27 cellular contexts compared by ENCODE assay signal in the genomic region with DNA sequence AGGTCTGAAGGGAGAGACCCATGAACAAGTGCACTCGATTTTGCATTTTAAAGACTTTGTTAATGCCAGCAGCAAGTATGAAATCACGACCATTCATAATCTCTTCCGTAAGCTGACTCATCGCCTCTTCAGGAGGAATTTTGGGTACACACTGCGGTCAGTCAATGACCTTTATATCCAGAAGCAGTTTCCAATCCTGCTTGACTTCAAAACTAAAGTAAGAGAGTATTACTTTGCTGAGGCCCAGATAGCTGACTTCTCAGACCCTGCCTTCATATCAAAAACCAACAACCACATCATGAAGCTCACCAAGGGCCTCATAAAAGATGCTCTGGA. TPM values are rescaled to one million over a fixed set of nuclear protein-coding genes. Genes with fewer than 3 reads are reported as not detected.
DNase-seq lines count a peak whose midpoint lies in the region; ATAC-seq and TF ChIP-seq lines count a peak whose summit lies in the region.
"Had no signal": no experiment of that assay in that cellular context is flagged by ENCODE, and none has a peak within 500 bp of the region (broad histone marks: within the 10 kb centered on the region; RNA-seq: fewer than 3 reads in every experiment).

No MANE protein-coding gene starts in this region.

- H3K36me3 Mint-ChIP-seq in naive thymus-derived CD8-positive, alpha-beta T cell = peaks cover 0 to 64% (median 11%) of the 10 kb centered on the region in 3 donors
- no peaks in the 10 kb centered on the region for H3K36me3 Mint-ChIP-seq in activated CD8-positive, alpha-beta memory T cell treated with anti-CD3 and anti-CD28 coated beads, Interleukin-2, amount 10 ng/mL, durations not matched to agents 7 days and 5 days

- no peaks in the 10 kb centered on the region for H3K36me3 ChIP-seq in PC-9 (ENCODE audit: low read depth)
- H3K36me3 ChIP-seq: SJCRH30 had no signal

- peaks cover 28% of the 10 kb centered on the region for H3F3A ChIP-seq in PC-9 (ENCODE audit: insufficient read depth, low read depth)

- no peak overlapping the region for H3K4me3 Mint-ChIP-seq in naive thymus-derived CD8-positive, alpha-beta T cell
- H3K4me3 Mint-ChIP-seq in activated CD8-positive, alpha-beta memory T cell treated with anti-CD3 and anti-CD28 coated beads, Interleukin-2, amount 10 ng/mL, durations not matched to agents 7 days and 5 days = no peak overlapping the region
- H3K4me3 Mint-ChIP-seq: CD4-positive, alpha-beta T cell; endodermal cell; T-helper 17 cell had no signal

- no peaks in the 10 kb centered on the region for H3K9me3 Mint-ChIP-seq in naive thymus-derived CD8-positive, alpha-beta T cell
- H3K9me3 Mint-ChIP-seq in activated CD8-positive, alpha-beta memory T cell treated with anti-CD3 and anti-CD28 coated beads, Interleukin-2, amount 10 ng/mL, durations not matched to agents 7 days and 5 days (ENCODE audit: low read depth) = no peaks in the 10 kb centered on the region
- H3K9me3 Mint-ChIP-seq: CD4-positive, alpha-beta T cell; endodermal cell had no signal

- intact Hi-C loops in PC-9 (cut with micrococcal nuclease; ENCODE audit: unreplicated experiment) (no loop called here), dorsolateral prefrontal cortex (cut with DNase I) (no loop called here)

- ATAC-seq in HG03378 (IDR thresholded peaks at IDR 0.05; ENCODE audit: unreplicated experiment) (no peak), GM19324 (IDR thresholded peaks at IDR 0.05; ENCODE audit: low FRiP score, unreplicated experiment) (no peak)
- ATAC-seq in naive thymus-derived CD8-positive, alpha-beta T cell = no peak
- ATAC-seq in activated CD8-positive, alpha-beta memory T cell treated with anti-CD3 and anti-CD28 coated beads, Interleukin-2, amount 10 ng/mL, durations not matched to agents 7 days and 5 days = no peak
- ATAC-seq: left colon, right cardiac atrium, T-helper 17 cell had no signal

- POLR2A ChIA-PET in PC-9 (lab: Charles Lee; ENCODE audit: unreplicated experiment) = no interaction called here
- POLR2A ChIA-PET in naive thymus-derived CD8-positive, alpha-beta T cell (lab: Charles Lee) = no interaction called here

- BruUV-seq in PC-9 (replicated peaks; lab: Mats Ljungman, UMichigan) = no TSS peak

- no peaks in the 10 kb centered on the region for H4K20me1 ChIP-seq in PC-9 (ENCODE audit: insufficient read depth)

- CTCF ChIA-PET in PC-9 (lab: Charles Lee) = interaction anchor here (0.6 kb wide), 1 partner anchor 24 kb away, joined by 5 read pairs; no protein-coding TSS in a partner anchor
- CTCF ChIA-PET in activated CD8-positive, alpha-beta memory T cell treated with anti-CD3 and anti-CD28 coated beads, Interleukin-2, amount 10 ng/mL, durations not matched to agents 7 days and 5 days (lab: Charles Lee) = interaction anchor here (0.6 to 2.3 kb wide), 3 partner anchors 9 to 45 kb away, joined by 3 to 5 read pairs (median 3); no protein-coding TSS in a partner anchor

- H3K27ac Mint-ChIP-seq in naive thymus-derived CD8-positive, alpha-beta T cell = no peak overlapping the region
- H3K27ac Mint-ChIP-seq in activated CD8-positive, alpha-beta memory T cell treated with anti-CD3 and anti-CD28 coated beads, Interleukin-2, amount 10 ng/mL, durations not matched to agents 7 days and 5 days = no peak overlapping the region
- H3K27ac Mint-ChIP-seq: CD4-positive, alpha-beta T cell; endodermal cell; T-helper 17 cell had no signal

- peaks cover 55% of the 10 kb centered on the region for H3K4me1 ChIP-seq in PC-9 (replicated peaks; ENCODE audit: insufficient read depth)
- H3K4me1 ChIP-seq: SJCRH30 had no signal

- DNase-seq in EH (ENCODE audit: low read depth) (peak; percentile 15), PC-9 (peak; percentile 7 to 84), dorsolateral prefrontal cortex (no peak), non-pigmented ciliary epithelial cell (ENCODE audit: low read depth) (peak; percentile 37)
- DNase-seq in naive thymus-derived CD8-positive, alpha-beta T cell = no peak
- no peak for DNase-seq in activated CD8-positive, alpha-beta memory T cell treated with anti-CD3 and anti-CD28 coated beads, Interleukin-2, amount 10 ng/mL, durations not matched to agents 7 days and 5 days
- DNase-seq: activated CD4-positive, CD25-positive, alpha-beta regulatory T cell; activated CD8-positive, alpha-beta memory T cell treated with anti-CD3 and anti-CD28 coated beads for 24 hours; CD4-positive, alpha-beta T cell; endodermal cell; left colon; NCI-H1105 treated with DMSO at 0.1 percent for 48 hours; NCI-H2107; NCI-H69; right cardiac atrium; SJCRH30; stimulated activated naive CD4-positive, alpha-beta T cell treated with Interleukin-2 at 50 U/mL for 16 hours; T-helper 17 cell; transverse colon had no signal

- H3K79me2 ChIP-seq in PC-9 (ENCODE audit: low read depth) = no peaks in the 10 kb centered on the region

- H3K27ac ChIP-seq in PC-9 (peak overlapping the region; percentile 62; the same call in 1 of the 2 replicates), dorsolateral prefrontal cortex (peak overlapping the region in 31 of 59 donors; percentile 1 to 73 (median 32))
- H3K27ac ChIP-seq: HL-60, KMS-11, SJCRH30, transverse colon had no signal

- TF ChIP-seq CTCF in PC-9 (conservative IDR thresholded peaks at IDR 0.05) (no peak), dorsolateral prefrontal cortex (IDR thresholded peaks at IDR 0.05 in 54 of 56, conservative IDR thresholded peaks at IDR 0.05 in 2 of 56; ENCODE audit: low read depth in 1 of 56, partially characterized antibody in 56 of 56) (no peak)

- no peak overlapping the region for H2AFZ ChIP-seq in PC-9

- no peaks in the 10 kb centered on the region for H3K27me3 Mint-ChIP-seq in naive thymus-derived CD8-positive, alpha-beta T cell
- no peaks in the 10 kb centered on the region for H3K27me3 Mint-ChIP-seq in activated CD8-positive, alpha-beta memory T cell treated with anti-CD3 and anti-CD28 coated beads, Interleukin-2, amount 10 ng/mL, durations not matched to agents 7 days and 5 days
- H3K27me3 Mint-ChIP-seq: CD4-positive, alpha-beta T cell; T-helper 17 cell had no signal

- peaks cover 0 to 5% (median 2%) of the 10 kb centered on the region in 4 donors for H3K4me1 Mint-ChIP-seq in naive thymus-derived CD8-positive, alpha-beta T cell
- peaks cover 14% of the 10 kb centered on the region for H3K4me1 Mint-ChIP-seq in activated CD8-positive, alpha-beta memory T cell treated with anti-CD3 and anti-CD28 coated beads, Interleukin-2, amount 10 ng/mL, durations not matched to agents 7 days and 5 days
- H3K4me1 Mint-ChIP-seq: T-helper 17 cell had no signal

- no peaks in the 10 kb centered on the region for H3K9me2 ChIP-seq in PC-9 (ENCODE audit: insufficient read depth)

- peak overlapping the region; percentile 77 for H3K4me2 ChIP-seq in PC-9
- H3K4me2 ChIP-seq: KMS-11 had no signal

- H3K4me3 ChIP-seq in PC-9 = no peak overlapping the region
- peak overlapping the region in 3 of 59 donors; percentile 4 to 14 (median 10) for H3K4me3 ChIP-seq in dorsolateral prefrontal cortex
- H3K4me3 ChIP-seq: SJCRH30, transverse colon had no signal

- H3K27me3 ChIP-seq in PC-9 (ENCODE audit: insufficient read depth, low read depth) (no peaks in the 10 kb centered on the region), dorsolateral prefrontal cortex (no peaks in the 10 kb centered on the region)
- H3K27me3 ChIP-seq: SJCRH30, transverse colon had no signal

- H3K9me3 ChIP-seq in PC-9 (ENCODE audit: insufficient read depth, low read depth) = no peaks in the 10 kb centered on the region
- H3K9me3 ChIP-seq: SJCRH30, transverse colon had no signal

RNA-seq across cellular contexts. Expression of a gene that starts 5.9 kb away (rescaled TPM):
- total RNA-seq in PC-9 (2021) (not detected in 2 replicates), dorsolateral prefrontal cortex (1 to 10 TPM in 26 of 120 experiments, under 1 TPM in 70, not detected in 24; 0.11 to 4.7 (median 0.61) TPM)
- not detected for total RNA-seq in naive thymus-derived CD8-positive, alpha-beta T cell
- polyA plus RNA-seq in naive thymus-derived CD8-positive, alpha-beta T cell = not detected
- not detected for total RNA-seq in activated CD8-positive, alpha-beta memory T cell treated with anti-CD3 and anti-CD28 coated beads, Interleukin-2, amount 10 ng/mL, durations not matched to agents 7 days and 5 days
- total RNA-seq: CD4-positive, alpha-beta T cell; chondrocyte; endodermal cell; H4; left colon; mononuclear cell; OCI-LY7; T-helper 17 cell; transverse colon had no signal

Comparison
In these comparisons a context has a peak if more than half of its experiments do, and no peak if none do; other contexts are left out.
1. DNase-seq: peak in EH (single experiment), PC-9 (2 of 2) and non-pigmented ciliary epithelial cell (single experiment); none in dorsolateral prefrontal cortex (0 of 10), naive thymus-derived CD8-positive, alpha-beta T cell (0 of 10) and activated CD8-positive, alpha-beta memory T cell treated with anti-CD3 and anti-CD28 coated beads, Interleukin-2, amount 10 ng/mL, durations not matched to agents 7 days and 5 days (single experiment).